ENCODE assay signal across 31 cellular contexts in genomic region chr6:16196958-16197576, GRCh38.
"Had no signal": no experiment of that assay in that cellular context is flagged by ENCODE, and none has a peak within 500 bp of the region (broad histone marks: within the 10 kb centered on the region; RNA-seq: fewer than 3 reads in every experiment).

No MANE protein-coding gene starts in this region.

- H3K4me1 Mint-ChIP-seq: activated naive CD4-positive, alpha-beta T cell treated with anti-CD3 and anti-CD28 coated beads, Interleukin-2, amount 10 ng/mL, durations not matched to agents 7 days and 5 days; activated naive CD8-positive, alpha-beta T cell treated with anti-CD3 and anti-CD28 coated beads, Interleukin-2, amount 10 ng/mL, durations not matched to agents 7 days and 5 days; naive B cell; stimulated activated effector memory CD8-positive, alpha-beta T cell treated with anti-CD3 and anti-CD28 coated beads, Interleukin-12 subunit alpha, Interleukin-12 subunit beta, amount 100 ng/mL, for 72 hours had no signal

- H3K4me3 Mint-ChIP-seq: activated naive CD4-positive, alpha-beta T cell treated with anti-CD3 and anti-CD28 coated beads, Interleukin-2, amount 10 ng/mL, durations not matched to agents 7 days and 5 days; activated naive CD8-positive, alpha-beta T cell treated with anti-CD3 and anti-CD28 coated beads, Interleukin-2, amount 10 ng/mL, durations not matched to agents 7 days and 5 days; endodermal cell; mesothelial cell of epicardium; naive B cell; nephron progenitor cell; stimulated activated effector memory CD8-positive, alpha-beta T cell treated with anti-CD3 and anti-CD28 coated beads, Interleukin-12 subunit alpha, Interleukin-12 subunit beta, amount 100 ng/mL, for 72 hours; stimulated activated naive CD8-positive, alpha-beta T cell treated with anti-CD3 and anti-CD28 coated beads, Interleukin-15, Interleukin-2, amounts not matched to agents 100 ng/mL and 50 ng/mL, for 24 hours; T-helper 1 cell treated with Interleukin-12 subunit alpha and Interleukin-12 subunit beta and Interleukin-4 antibody, amounts not matched to agents 30 μg/mL and 1 μg/mL, for 36 hours; type B pancreatic cell had no signal

- FAIRE-seq: astrocyte, kidney, small intestine, TTC549 had no signal

- H3K36me3 Mint-ChIP-seq: activated naive CD4-positive, alpha-beta T cell treated with anti-CD3 and anti-CD28 coated beads, Interleukin-2, amount 10 ng/mL, durations not matched to agents 7 days and 5 days; activated naive CD8-positive, alpha-beta T cell treated with anti-CD3 and anti-CD28 coated beads, Interleukin-2, amount 10 ng/mL, durations not matched to agents 7 days and 5 days; mesothelial cell of epicardium; naive B cell; stimulated activated effector memory CD8-positive, alpha-beta T cell treated with anti-CD3 and anti-CD28 coated beads, Interleukin-12 subunit alpha, Interleukin-12 subunit beta, amount 100 ng/mL, for 72 hours; type B pancreatic cell had no signal

- H3K36me3 ChIP-seq: sigmoid colon, uterus, WERI-Rb-1 had no signal

- H3K27ac Mint-ChIP-seq: activated naive CD4-positive, alpha-beta T cell treated with anti-CD3 and anti-CD28 coated beads, Interleukin-2, amount 10 ng/mL, durations not matched to agents 7 days and 5 days; activated naive CD8-positive, alpha-beta T cell treated with anti-CD3 and anti-CD28 coated beads, Interleukin-2, amount 10 ng/mL, durations not matched to agents 7 days and 5 days; endodermal cell; mesothelial cell of epicardium; nephron progenitor cell; stimulated activated effector memory CD8-positive, alpha-beta T cell treated with anti-CD3 and anti-CD28 coated beads, Interleukin-12 subunit alpha, Interleukin-12 subunit beta, amount 100 ng/mL, for 72 hours; stimulated activated naive CD8-positive, alpha-beta T cell treated with anti-CD3 and anti-CD28 coated beads, Interleukin-15, Interleukin-2, amounts not matched to agents 100 ng/mL and 50 ng/mL, for 24 hours; T-helper 1 cell treated with Interleukin-12 subunit alpha and Interleukin-12 subunit beta and Interleukin-4 antibody, amounts not matched to agents 30 μg/mL and 1 μg/mL, for 36 hours; type B pancreatic cell had no signal

- H3K4me3 ChIP-seq: uterus had no signal

- DNase-seq: activated CD4-positive, alpha-beta T cell treated with anti-CD3 and anti-CD28 coated beads for 48 hours; activated CD4-positive, alpha-beta T cell treated with anti-CD3 and anti-CD28 coated beads, Interleukin-2, amount 50 U/mL, for 48 hours; activated CD8-positive, alpha-beta memory T cell treated with anti-CD3 and anti-CD28 coated beads for 24 hours; activated gamma-delta T cell; activated naive CD4-positive, alpha-beta T cell treated with anti-CD3 and anti-CD28 coated beads, Interleukin-2, amount 10 ng/mL, durations not matched to agents 7 days and 5 days; activated naive CD8-positive, alpha-beta T cell treated with anti-CD3 and anti-CD28 coated beads, Interleukin-2, amount 10 ng/mL, durations not matched to agents 7 days and 5 days; caudate nucleus; endodermal cell; foreskin fibroblast; head of caudate nucleus; hippocampal formation; kidney; left colon; naive B cell; nephron progenitor cell; occipital lobe; sigmoid colon; small intestine; stimulated activated CD4-positive, alpha-beta T cell treated with anti-CD3 and anti-CD28 coated beads, Interleukin-4, amount 100 ng/mL, for 24 hours; T-helper 9 cell; uterus; WERI-Rb-1 had no signal

- H3K27ac ChIP-seq: sigmoid colon, uterus, WERI-Rb-1 had no signal

- H3K9me3 ChIP-seq: sigmoid colon, uterus had no signal

- H3K9me3 Mint-ChIP-seq: activated naive CD4-positive, alpha-beta T cell treated with anti-CD3 and anti-CD28 coated beads, Interleukin-2, amount 10 ng/mL, durations not matched to agents 7 days and 5 days; activated naive CD8-positive, alpha-beta T cell treated with anti-CD3 and anti-CD28 coated beads, Interleukin-2, amount 10 ng/mL, durations not matched to agents 7 days and 5 days; endodermal cell; naive B cell; nephron progenitor cell; stimulated activated effector memory CD8-positive, alpha-beta T cell treated with anti-CD3 and anti-CD28 coated beads, Interleukin-12 subunit alpha, Interleukin-12 subunit beta, amount 100 ng/mL, for 72 hours; stimulated activated naive CD8-positive, alpha-beta T cell treated with anti-CD3 and anti-CD28 coated beads, Interleukin-15, Interleukin-2, amounts not matched to agents 100 ng/mL and 50 ng/mL, for 24 hours; T-helper 1 cell treated with Interleukin-12 subunit alpha and Interleukin-12 subunit beta and Interleukin-4 antibody, amounts not matched to agents 30 μg/mL and 1 μg/mL, for 36 hours; type B pancreatic cell had no signal

- ATAC-seq: activated CD4-positive, CD25-positive, alpha-beta regulatory T cell treated with anti-CD3 and anti-CD28 coated beads, Interleukin-2, amount 50 U/mL, for 24 hours; esophagus mucosa; left colon; stimulated activated effector memory CD8-positive, alpha-beta T cell treated with anti-CD3 and anti-CD28 coated beads, Interleukin-12 subunit alpha, Interleukin-12 subunit beta, amount 100 ng/mL, for 72 hours had no signal

- H3K27me3 ChIP-seq: sigmoid colon, uterus had no signal
